ENCODE assay signal across 8 cellular contexts in genomic region chr6:152863618-152864326, GRCh38.
DNase-seq lines count a peak whose midpoint lies in the region; ATAC-seq and TF ChIP-seq lines count a peak whose summit lies in the region.

No MANE protein-coding gene starts in this region.

- H3K27me3 ChIP-seq in CD4-positive, alpha-beta T cell (ENCODE audit: control insufficient read depth, insufficient read depth, low read length): no peaks in the 10 kb centered on the region

- TF ChIP-seq CTCF in CD4-positive, alpha-beta T cell (IDR thresholded peaks at IDR 0.05): peak; percentile 75
- peak; percentile 75 for TF ChIP-seq CTCF in activated CD8-positive, alpha-beta T cell treated with anti-CD3 and anti-CD28 coated beads for 36 hours (IDR thresholded peaks at IDR 0.05)

- peak; percentile 10 to 58 (median 46) for DNase-seq in CD4-positive, alpha-beta T cell
- DNase-seq in NCI-H526 treated with DMSO at 0.1 percent for 48 hours (lab: John Stamatoyannopoulos, UW) (peak; percentile 28), middle frontal gyrus (ENCODE audit: extremely low spot score, low spot score) (peak; percentile 46)
- peak; percentile 81 for DNase-seq in activated CD8-positive, alpha-beta T cell treated with anti-CD3 and anti-CD28 coated beads for 36 hours
- DNase-seq in effector memory CD8-positive, alpha-beta T cell: peak; percentile 54 to 65 (median 61)
- peak; percentile 29 for DNase-seq in stimulated activated CD8-positive, alpha-beta memory T cell treated with anti-CD3 and anti-CD28 coated beads, Interleukin-7, amount 100 ng/mL, for 24 hours (ENCODE audit: low read depth)

- no peaks in the 10 kb centered on the region for H3K9me3 Mint-ChIP-seq in CD4-positive, alpha-beta T cell
- H3K9me3 Mint-ChIP-seq in activated CD8-positive, alpha-beta T cell treated with anti-CD3 and anti-CD28 coated beads for 36 hours: no peaks in the 10 kb centered on the region
- H3K9me3 Mint-ChIP-seq in effector memory CD8-positive, alpha-beta T cell: no peaks in the 10 kb centered on the region

- H3K36me3 Mint-ChIP-seq in CD4-positive, alpha-beta T cell (ENCODE audit: low read depth): no peaks in the 10 kb centered on the region
- H3K36me3 Mint-ChIP-seq in activated CD8-positive, alpha-beta T cell treated with anti-CD3 and anti-CD28 coated beads for 36 hours (ENCODE audit: low read depth): no peaks in the 10 kb centered on the region
- no peaks in the 10 kb centered on the region for H3K36me3 Mint-ChIP-seq in effector memory CD8-positive, alpha-beta T cell (ENCODE audit: insufficient read depth)

- H3K9me3 ChIP-seq in CD4-positive, alpha-beta T cell (ENCODE audit: control insufficient read depth, low read length): no peaks in the 10 kb centered on the region

- CTCF ChIA-PET in CD4-positive, alpha-beta T cell (lab: Charles Lee): no interaction called here
- CTCF ChIA-PET in activated CD8-positive, alpha-beta T cell treated with anti-CD3 and anti-CD28 coated beads for 36 hours (lab: Charles Lee): interaction anchor here (0.7 to 5.9 kb wide), 12 partner anchors 12 to 161 kb away, joined by 3 to 33 read pairs (median 4); no protein-coding TSS in a partner anchor

- POLR2A ChIA-PET in CD4-positive, alpha-beta T cell (lab: Charles Lee): no interaction called here
- POLR2A ChIA-PET in activated CD8-positive, alpha-beta T cell treated with anti-CD3 and anti-CD28 coated beads for 36 hours (lab: Charles Lee): no interaction called here

- no peak overlapping the region for H3K27ac ChIP-seq in CD4-positive, alpha-beta T cell (ENCODE audit: low read depth, low read length)

- H3K27me3 Mint-ChIP-seq in CD4-positive, alpha-beta T cell: peaks cover 20% of the 10 kb centered on the region
- H3K27me3 Mint-ChIP-seq in activated CD8-positive, alpha-beta T cell treated with anti-CD3 and anti-CD28 coated beads for 36 hours: peaks cover 10% of the 10 kb centered on the region
- peaks cover 20 to 32% of the 10 kb centered on the region in 2 donors for H3K27me3 Mint-ChIP-seq in effector memory CD8-positive, alpha-beta T cell

- no peaks in the 10 kb centered on the region for H3K4me1 Mint-ChIP-seq in CD4-positive, alpha-beta T cell (ENCODE audit: low read depth)
- peaks cover 5% of the 10 kb centered on the region for H3K4me1 Mint-ChIP-seq in activated CD8-positive, alpha-beta T cell treated with anti-CD3 and anti-CD28 coated beads for 36 hours (ENCODE audit: low read depth)
- H3K4me1 Mint-ChIP-seq in effector memory CD8-positive, alpha-beta T cell (ENCODE audit: low read depth in 2 of 2): peaks cover 3 to 6% of the 10 kb centered on the region in 2 donors

- no peak overlapping the region for H3K27ac Mint-ChIP-seq in CD4-positive, alpha-beta T cell
- H3K27ac Mint-ChIP-seq in activated CD8-positive, alpha-beta T cell treated with anti-CD3 and anti-CD28 coated beads for 36 hours: no peak overlapping the region
- no peak overlapping the region for H3K27ac Mint-ChIP-seq in effector memory CD8-positive, alpha-beta T cell

- intact Hi-C loops in CD4-positive, alpha-beta T cell (cut with DNase I, micrococcal nuclease): loop anchor here (1.0 to 10.0 kb wide), 4 partner anchors 84 to 651 kb away; no protein-coding TSS in a partner anchor
- intact Hi-C loops in activated CD8-positive, alpha-beta T cell treated with anti-CD3 and anti-CD28 coated beads for 36 hours (cut with micrococcal nuclease): loop anchor here (1.0 kb wide), 2 partner anchors 85 to 161 kb away; no protein-coding TSS in a partner anchor

- no peak overlapping the region for H3K4me3 Mint-ChIP-seq in CD4-positive, alpha-beta T cell
- no peak overlapping the region for H3K4me3 Mint-ChIP-seq in activated CD8-positive, alpha-beta T cell treated with anti-CD3 and anti-CD28 coated beads for 36 hours
- no peak overlapping the region for H3K4me3 Mint-ChIP-seq in effector memory CD8-positive, alpha-beta T cell

- ATAC-seq in CD4-positive, alpha-beta T cell (ENCODE audit: poor library complexity): peak; percentile 48
- peak; percentile 90 for ATAC-seq in GM19324 (IDR thresholded peaks at IDR 0.05; ENCODE audit: low FRiP score, unreplicated experiment)
- ATAC-seq in HG03378 (IDR thresholded peaks at IDR 0.05; ENCODE audit: unreplicated experiment): peak; percentile 96
- ATAC-seq in activated CD8-positive, alpha-beta T cell treated with anti-CD3 and anti-CD28 coated beads for 36 hours: peak; percentile 74
- peak; percentile 77 for ATAC-seq in effector memory CD8-positive, alpha-beta T cell (replicated peaks)

Comparison
In these comparisons a context has a peak if more than half of its experiments do, and no peak if none do; other contexts are left out.
1. DNase-seq: peak in every context shown above with its lines; median percentile 81 in activated CD8-positive, alpha-beta T cell treated with anti-CD3 and anti-CD28 coated beads for 36 hours; 61 in effector memory CD8-positive, alpha-beta T cell; 46 in CD4-positive, alpha-beta T cell; 46 in middle frontal gyrus; 29 in stimulated activated CD8-positive, alpha-beta memory T cell treated with anti-CD3 and anti-CD28 coated beads, Interleukin-7, amount 100 ng/mL, for 24 hours; 28 in NCI-H526 treated with DMSO at 0.1 percent for 48 hours.